1 cellular context compared by ENCODE assay signal in genomic region chr2:99140860-99141109, GRCh38.
TF ChIP-seq lines count a peak whose summit lies in the region.

No MANE protein-coding gene starts in this region.

TF ChIP-seq in A549, 52 proteins besides CTCF, POLR2A, EP300 and RAD21 (continued from another document):
- TF ChIP-seq E2F6 (IDR thresholded peaks at IDR 0.05; ENCODE audit: borderline replicate concordance, low read depth), result 0 out of 2 replicates have a peak, but pooled peaks have one; percentile 11
- TF ChIP-seq MAZ (IDR thresholded peaks at IDR 0.05; ENCODE audit: borderline replicate concordance, low read depth, low read length), result no peak
- no peak for TF ChIP-seq FOSL2 (IDR thresholded peaks at IDR 0.05)
- no peak for TF ChIP-seq FOSL2 (CRISPR knock-in tag; IDR thresholded peaks at IDR 0.05)
- no peak for TF ChIP-seq HDAC2 (IDR thresholded peaks at IDR 0.05)
- TF ChIP-seq PHF8 (IDR thresholded peaks at IDR 0.05; ENCODE audit: borderline replicate concordance, low read depth), result 0 out of 2 replicates have a peak, but pooled peaks have one; percentile 10
- no peak for TF ChIP-seq ESRRA (IDR thresholded peaks at IDR 0.05; ENCODE audit: borderline replicate concordance, low read length)
- TF ChIP-seq HOXB13 (CRISPR knock-in tag; IDR thresholded peaks at IDR 0.05; ENCODE audit: low read depth), result no peak
- no peak for TF ChIP-seq HEYL (CRISPR knock-in tag; IDR thresholded peaks at IDR 0.05)
TF ChIP-seq in A549: peak in this region for 4.
